ENCODE assay signal across 1 cellular context in genomic region chr3:181956122-181956521, GRCh38.
TF ChIP-seq lines count a peak whose summit lies in the region.

No MANE protein-coding gene starts in this region.

TF ChIP-seq in HepG2, 621 proteins besides CTCF, POLR2A, EP300 and RAD21:
- no peak for TF ChIP-seq ARID4A (CRISPR knock-in tag; IDR thresholded peaks at IDR 0.05; ENCODE audit: borderline replicate concordance)
- no peak for TF ChIP-seq KIAA2018 (CRISPR knock-in tag; IDR thresholded peaks at IDR 0.05; ENCODE audit: borderline replicate concordance)
- no peak for TF ChIP-seq TAF15 (IDR thresholded peaks at IDR 0.05; ENCODE audit: low read depth, low read length, poor library complexity, severe bottlenecking)
- TF ChIP-seq DNMT1 (CRISPR knock-in tag; IDR thresholded peaks at IDR 0.05) = no peak
- TF ChIP-seq ZNF549 (CRISPR knock-in tag; IDR thresholded peaks at IDR 0.05) = no peak
- no peak for TF ChIP-seq ATF4 (CRISPR knock-in tag; IDR thresholded peaks at IDR 0.05)
- TF ChIP-seq ZNF12 (CRISPR knock-in tag; IDR thresholded peaks at IDR 0.05) = no peak
- no peak for TF ChIP-seq USF2 (IDR thresholded peaks at IDR 0.05; ENCODE audit: low read depth, low read length)
- TF ChIP-seq USF2 (CRISPR knock-in tag; IDR thresholded peaks at IDR 0.05; ENCODE audit: borderline replicate concordance) = no peak
- TF ChIP-seq CBX5 (CRISPR knock-in tag; IDR thresholded peaks at IDR 0.05; ENCODE audit: borderline replicate concordance) = no peak
- no peak for TF ChIP-seq THAP8 (CRISPR knock-in tag; IDR thresholded peaks at IDR 0.05; ENCODE audit: borderline replicate concordance)
- TF ChIP-seq KDM6A (CRISPR knock-in tag; IDR thresholded peaks at IDR 0.05; ENCODE audit: low read depth) = no peak
- TF ChIP-seq HNRNPH1 (optimal IDR thresholded peaks at IDR 0.05; ENCODE audit: low read depth, low read length) = no peak
- TF ChIP-seq CHD4 (IDR thresholded peaks at IDR 0.05; ENCODE audit: borderline replicate concordance, low read length) = no peak
- TF ChIP-seq XBP1 (CRISPR knock-in tag; IDR thresholded peaks at IDR 0.05) = no peak
- no peak for TF ChIP-seq THYN1 (CRISPR knock-in tag; IDR thresholded peaks at IDR 0.05; ENCODE audit: borderline replicate concordance, low read depth)
- TF ChIP-seq ZNF446 (CRISPR knock-in tag; IDR thresholded peaks at IDR 0.05) = no peak
